In genomic region chr6:63392092-63392724, GRCh38 we compare ENCODE assay signal across 12 cellular contexts.
DNase-seq lines count a peak whose midpoint lies in the region; ATAC-seq and TF ChIP-seq lines count a peak whose summit lies in the region.
"Had no signal": no experiment of that assay in that cellular context is flagged by ENCODE, and none has a peak within 500 bp of the region (broad histone marks: within the 10 kb centered on the region; RNA-seq: fewer than 3 reads in every experiment).

No MANE protein-coding gene starts in this region.

- H3K27me3 ChIP-seq in colonic mucosa = no peaks in the 10 kb centered on the region
- H3K27me3 ChIP-seq in neuronal stem cell (ENCODE audit: control insufficient read depth in 3 of 3, insufficient read depth in 3 of 3, low read depth in 1 of 3, low read length in 3 of 3) = no peaks in the 10 kb centered on the region

- H4K91ac ChIP-seq in neuronal stem cell (ENCODE audit: low read depth, low read length, poor library complexity) = no peak overlapping the region

- H3K9ac ChIP-seq in colonic mucosa (ENCODE audit: low read depth in 2 of 2, low read length in 2 of 2) (no peak overlapping the region), neuronal stem cell (ENCODE audit: low read depth, low read length, poor library complexity) (no peak overlapping the region)
- H3K9ac ChIP-seq: BLaER1 treated with 17β-estradiol and CSF1 and Interleukin-3, amounts not matched to agents 10 nM and 100 nM had no signal

- no peaks in the 10 kb centered on the region for H3K9me3 ChIP-seq in colonic mucosa
- no peaks in the 10 kb centered on the region for H3K9me3 ChIP-seq in neuronal stem cell (replicated peaks in 1 of 2; ENCODE audit: control insufficient read depth in 2 of 2, insufficient read depth in 1 of 2, low read depth in 1 of 2, low read length in 2 of 2)

- H3K36me3 ChIP-seq in colonic mucosa (no peaks in the 10 kb centered on the region), neuronal stem cell (replicated peaks in 1 of 2; ENCODE audit: control insufficient read depth in 2 of 2, insufficient read depth in 2 of 2, low read length in 2 of 2) (no peaks in the 10 kb centered on the region)
- H3K36me3 ChIP-seq: BLaER1 treated with 17β-estradiol and CSF1 and Interleukin-3, amounts not matched to agents 10 nM and 100 nM had no signal

- no peak overlapping the region for H3K4me2 ChIP-seq in neuronal stem cell (ENCODE audit: insufficient read depth, low read length, poor library complexity, severe bottlenecking)
- H3K4me2 ChIP-seq: BLaER1 treated with 17β-estradiol and CSF1 and Interleukin-3, amounts not matched to agents 10 nM and 100 nM had no signal

- WGBS in neuronal stem cell (ENCODE audit: extremely low coverage in 2 of 2, insufficient read length in 2 of 2, insufficient replicate concordance in 1 of 2), 2 donors = no CpG with 5 or more reads among the region's 6 CpGs

- TF ChIP-seq CTCF in colonic mucosa (IDR thresholded peaks at IDR 0.05) = no peak

- H2BK12ac ChIP-seq in neuronal stem cell (ENCODE audit: low read length) = no peak overlapping the region

- H3K23ac ChIP-seq in neuronal stem cell (ENCODE audit: low read depth, low read length, poor library complexity) = no peak overlapping the region

- no peak overlapping the region for H3K4ac ChIP-seq in neuronal stem cell (ENCODE audit: low read length)

- no peak overlapping the region for H4K8ac ChIP-seq in neuronal stem cell (ENCODE audit: low read depth, low read length)

- no peak overlapping the region for H3K14ac ChIP-seq in neuronal stem cell (ENCODE audit: low read length)

- H3K4me1 ChIP-seq in colonic mucosa (no peaks in the 10 kb centered on the region), neuronal stem cell (ENCODE audit: control insufficient read depth in 2 of 2, insufficient read depth in 1 of 2, low read depth in 1 of 2, low read length in 2 of 2) (no peaks in the 10 kb centered on the region)
- H3K4me1 ChIP-seq: BLaER1 treated with 17β-estradiol and CSF1 and Interleukin-3, amounts not matched to agents 10 nM and 100 nM had no signal

- H2AFZ ChIP-seq in neuronal stem cell (ENCODE audit: low read length) = no peak overlapping the region

- intact Hi-C loops in colonic mucosa (cut with DNase I) = no loop called here

- no peaks in the 10 kb centered on the region for H3K79me1 ChIP-seq in neuronal stem cell (ENCODE audit: low read depth, low read length)

- H2BK120ac ChIP-seq in neuronal stem cell (ENCODE audit: low read depth, low read length) = no peak overlapping the region

- H2AK5ac ChIP-seq in neuronal stem cell (ENCODE audit: low read depth, low read length) = no peak overlapping the region

- H3K4me3 ChIP-seq in colonic mucosa (no peak overlapping the region), neuronal stem cell (ENCODE audit: low read length in 2 of 2) (no peak overlapping the region)
- H3K4me3 ChIP-seq: BLaER1 treated with 17β-estradiol and CSF1 and Interleukin-3, amounts not matched to agents 10 nM and 100 nM had no signal

- no peak overlapping the region for H3K18ac ChIP-seq in neuronal stem cell (ENCODE audit: low read length)

- peak; percentile 35 for ATAC-seq in left lobe of liver
- ATAC-seq: CD8-positive, alpha-beta T cell; HCT116 had no signal

- peak overlapping the region; percentile 0 for H3K27ac ChIP-seq in colonic mucosa
- H3K27ac ChIP-seq in neuronal stem cell (replicated peaks; ENCODE audit: low read length) = no peak overlapping the region
- H3K27ac ChIP-seq: BLaER1 treated with 17β-estradiol and CSF1 and Interleukin-3, amounts not matched to agents 10 nM and 100 nM had no signal

- DNase-seq in colonic mucosa (no peak), left lobe of liver (ENCODE audit: low spot score) (no peak), neuronal stem cell (ENCODE audit: low spot score) (no peak), NCI-H446 (lab: John Stamatoyannopoulos, UW) (no peak), GM03348 (ENCODE audit: low spot score) (no peak)
- no peak for DNase-seq in activated CD4-positive, CD25-positive, alpha-beta regulatory T cell (lab: John Stamatoyannopoulos, UW)
- DNase-seq: CD8-positive, alpha-beta T cell; GOT3; H7; HFFc6 had no signal

- peak overlapping the region; percentile 53 for H2BK5ac ChIP-seq in neuronal stem cell (ENCODE audit: low read length)

- no peak overlapping the region for H2BK15ac ChIP-seq in neuronal stem cell (ENCODE audit: low read length)
